Comparison of ENCODE assay signal across 10 cellular contexts in genomic region chr2:38572167-38572566, GRCh38. TPM values are rescaled to one million over a fixed set of nuclear protein-coding genes. Genes with fewer than 3 reads are reported as not detected.
DNase-seq lines count a peak whose midpoint lies in the region; ATAC-seq, FAIRE-seq and TF ChIP-seq lines count a peak whose summit lies in the region.
"Had no signal": no experiment of that assay in that cellular context is flagged by ENCODE, and none has a peak within 500 bp of the region (broad histone marks: within the 10 kb centered on the region; RNA-seq: fewer than 3 reads in every experiment).

No MANE protein-coding gene starts in this region.

- H3K36me3 Mint-ChIP-seq in CD4-positive, alpha-beta memory T cell: peaks cover 41 to 77% of the 10 kb centered on the region in 2 donors

- H3K27ac Mint-ChIP-seq in CD4-positive, alpha-beta memory T cell: peak overlapping the region; percentile 13 to 82 (median 58)

- POLR2A ChIA-PET in CD4-positive, alpha-beta memory T cell (lab: Charles Lee; ENCODE audit: partially characterized antibody): interaction anchor here (1.2 to 1.6 kb wide), 4 partner anchors 10 to 172 kb away, joined by 3 to 5 read pairs (median 4); partner anchors contain the start of genes GALM and HNRNPLL

- TF ChIP-seq POLR2A in ovary (IDR thresholded peaks at IDR 0.05): no peak

- H3K9me3 ChIP-seq in CD4-positive, alpha-beta memory T cell (ENCODE audit: control insufficient read depth in 1 of 2, low read length in 2 of 2): no peaks in the 10 kb centered on the region
- no peaks in the 10 kb centered on the region for H3K9me3 ChIP-seq in ovary

- no peaks in the 10 kb centered on the region for H3K27me3 ChIP-seq in CD4-positive, alpha-beta memory T cell (ENCODE audit: insufficient read depth, low read length)
- H3K27me3 ChIP-seq in bronchial epithelial cell (ENCODE audit: control insufficient read depth, insufficient read depth, low read length) (no peaks in the 10 kb centered on the region), ovary (no peaks in the 10 kb centered on the region)

- TF ChIP-seq CTCF in bronchial epithelial cell (IDR thresholded peaks at IDR 0.05; ENCODE audit: insufficient read depth, low read length, severe bottlenecking): no peak
- no peak for TF ChIP-seq CTCF in ovary (IDR thresholded peaks at IDR 0.05)

- H3K27ac ChIP-seq in CD4-positive, alpha-beta memory T cell (ENCODE audit: low read depth, low read length): peak overlapping the region; percentile 30
- no peak overlapping the region for H3K27ac ChIP-seq in ovary
- H3K27ac ChIP-seq: KMS-11 had no signal

- peaks cover 19 to 47% (median 31%) of the 10 kb centered on the region in 4 donors for H3K4me1 Mint-ChIP-seq in CD4-positive, alpha-beta memory T cell

- CTCF ChIA-PET in CD4-positive, alpha-beta memory T cell (lab: Charles Lee; ENCODE audit: partially characterized antibody): interaction anchor here (1.0 to 3.0 kb wide), 3 partner anchors 9 to 179 kb away, joined by 3 to 19 read pairs (median 4); partner anchors contain the start of gene SRSF7

- H3K27me3 Mint-ChIP-seq in CD4-positive, alpha-beta memory T cell: no peaks in the 10 kb centered on the region

- H3K4me1 ChIP-seq in CD4-positive, alpha-beta memory T cell (ENCODE audit: insufficient read depth, low read length): peaks cover 37% of the 10 kb centered on the region
- H3K4me1 ChIP-seq in ovary (ENCODE audit: insufficient read depth): no peaks in the 10 kb centered on the region

- DNase-seq in CD4-positive, alpha-beta memory T cell: no peak
- DNase-seq in LHCN-M2 (ENCODE audit: low read depth) (peak; percentile 61), bronchial epithelial cell (ENCODE audit: low read depth) (peak; percentile 70), ovary (peak in 4 of 5 donors; percentile 42 to 73 (median 57)), DMS 273 (lab: John Stamatoyannopoulos, UW; ENCODE audit: unreplicated experiment) (no peak)

- H3K4me3 ChIP-seq in CD4-positive, alpha-beta memory T cell (ENCODE audit: low read length in 2 of 2): no peak overlapping the region
- H3K4me3 ChIP-seq in bronchial epithelial cell (ENCODE audit: low read depth, low read length): no peak overlapping the region
- no peak overlapping the region for H3K4me3 ChIP-seq in ovary

- no peak for FAIRE-seq in bronchial epithelial cell (lab: Jason Lieb, UNC)

- intact Hi-C loops in CD4-positive, alpha-beta memory T cell (cut with micrococcal nuclease): no loop called here
- intact Hi-C loops in ovary (cut with DNase I): no loop called here

- peak overlapping the region in 1 of 8 donors; percentile 9 for H3K4me3 Mint-ChIP-seq in CD4-positive, alpha-beta memory T cell

- 2 to 14% (median 7%) methylated on average over 1 of the region's 1 CpG for WGBS in ovary, 3 donors

- no peak for ATAC-seq in GM18858 (IDR thresholded peaks at IDR 0.05; ENCODE audit: unreplicated experiment)
- ATAC-seq in GM18520 (IDR thresholded peaks at IDR 0.05; ENCODE audit: unreplicated experiment): no peak
- ATAC-seq in HG03342 (IDR thresholded peaks at IDR 0.05; ENCODE audit: unreplicated experiment): no peak

- TF ChIP-seq EP300 in ovary (IDR thresholded peaks at IDR 0.05): no peak

- H3K9me3 Mint-ChIP-seq in CD4-positive, alpha-beta memory T cell: no peaks in the 10 kb centered on the region
- H3K9me3 Mint-ChIP-seq: activated naive CD4-positive, alpha-beta T cell treated with anti-CD3 and anti-CD28 coated beads, Interleukin-2, amount 50 U/mL, for 72 hours had no signal

- peaks cover 63% of the 10 kb centered on the region for H3K36me3 ChIP-seq in CD4-positive, alpha-beta memory T cell (ENCODE audit: insufficient read depth, low read length)
- H3K36me3 ChIP-seq in bronchial epithelial cell (ENCODE audit: control insufficient read depth, insufficient read depth, low read length) (peaks cover 8% of the 10 kb centered on the region), ovary (no peaks in the 10 kb centered on the region)

RNA-seq across cellular contexts. Expression of gene HNRNPLL, which starts 30.6 kb away (rescaled TPM):
- 100 to 1,000 TPM; 103 to 105 TPM for total RNA-seq in CD4-positive, alpha-beta memory T cell
- polyA plus RNA-seq in CD4-positive, alpha-beta memory T cell: 10 to 100 TPM; 71.2 to 74.9 TPM
- 54.9 and 62.6 TPM in 2 replicates for total RNA-seq in LHCN-M2 (2014; rRNA removed)
- 30.6 TPM for polyA plus RNA-seq in LHCN-M2 (2012)
- 29.7 and 32.4 TPM in 2 replicates for total RNA-seq in bronchial epithelial cell
- 10 to 100 TPM; 46.9 to 59.2 (median 48.9) TPM for total RNA-seq in ovary
- polyA plus RNA-seq in ovary: 10 to 100 TPM; 19.1 to 40.3 TPM

Comparison
In these comparisons a context has a peak if more than half of its experiments do, and no peak if none do; other contexts are left out.
1. DNase-seq: peak in LHCN-M2 (single experiment), bronchial epithelial cell (single experiment) and ovary (4 of 5); none in CD4-positive, alpha-beta memory T cell (0 of 5) and DMS 273 (single experiment).